Comparison of ENCODE assay signal across 28 cellular contexts in genomic region chr1:2850502-2850901, GRCh38.
"Had no signal": no experiment of that assay in that cellular context is flagged by ENCODE, and none has a peak within 500 bp of the region (broad histone marks: within the 10 kb centered on the region; RNA-seq: fewer than 3 reads in every experiment).

No MANE protein-coding gene starts in this region.

- H3K4me1 Mint-ChIP-seq: activated CD8-positive, alpha-beta memory T cell treated with anti-CD3 and anti-CD28 coated beads, Interleukin-2, amount 10 ng/mL, durations not matched to agents 7 days and 5 days; central memory CD8-positive, alpha-beta T cell had no signal

- H3K27me3 Mint-ChIP-seq: activated CD4-positive, alpha-beta T cell treated with anti-CD3 and anti-CD28 coated beads for 36 hours; activated CD4-positive, alpha-beta T cell treated with anti-CD3 and anti-CD28 coated beads, Interleukin-2, amount 10 ng/mL, durations not matched to agents 24 days and 14 days; activated CD8-positive, alpha-beta memory T cell treated with anti-CD3 and anti-CD28 coated beads, Interleukin-2, amount 10 ng/mL, durations not matched to agents 7 days and 5 days had no signal

- H3K36me3 Mint-ChIP-seq: activated CD4-positive, alpha-beta memory T cell treated with anti-CD3 and anti-CD28 coated beads for 36 hours; activated CD8-positive, alpha-beta memory T cell treated with anti-CD3 and anti-CD28 coated beads, Interleukin-2, amount 10 ng/mL, durations not matched to agents 7 days and 5 days; activated naive CD8-positive, alpha-beta T cell had no signal

- DNase-seq: activated CD4-positive, alpha-beta memory T cell treated with anti-CD3 and anti-CD28 coated beads for 36 hours; activated CD4-positive, alpha-beta T cell treated with anti-CD3 and anti-CD28 coated beads for 36 hours; activated CD4-positive, alpha-beta T cell treated with anti-CD3 and anti-CD28 coated beads, Interleukin-2, amount 10 ng/mL, durations not matched to agents 24 days and 14 days; activated CD4-positive, CD25-positive, alpha-beta regulatory T cell; activated CD4-positive, CD25-positive, alpha-beta regulatory T cell treated with anti-CD3 and anti-CD28 coated beads, Interleukin-2, amount 50 U/mL, for 72 hours; activated CD8-positive, alpha-beta memory T cell treated with anti-CD3 and anti-CD28 coated beads, Interleukin-2, amount 10 ng/mL, durations not matched to agents 7 days and 5 days; activated CD8-positive, alpha-beta memory T cell treated with anti-CD3 and anti-CD28 coated beads, Interleukin-2, amount 50 U/mL, for 4 hours; activated CD8-positive, alpha-beta T cell treated with anti-CD3 and anti-CD28 coated beads, Interleukin-2, amount 10 ng/mL, durations not matched to agents 7 days and 5 days; activated gamma-delta T cell; activated naive CD4-positive, alpha-beta T cell; activated naive CD4-positive, alpha-beta T cell treated with anti-CD3 and anti-CD28 coated beads, Interleukin-2, amount 50 U/mL, for 16 hours; activated T-cell treated with anti-CD3 and anti-CD28 coated beads for 4 hours; activated T-cell treated with anti-CD3 and anti-CD28 coated beads, Interleukin-2, amount 50 U/mL, for 24 hours; activated T-cell treated with anti-CD3 and anti-CD28 coated beads, Interleukin-2, amount 50 U/mL, for 72 hours; amniotic stem cell; anterior cingulate cortex; brain microvascular endothelial cell; cortex of kidney; dermis blood vessel endothelial cell; effector CD8-positive, alpha-beta T cell; esophagus squamous epithelium; foreskin melanocyte; T-helper 1 cell; T-helper 2 cell had no signal

- H3K36me3 ChIP-seq: brain microvascular endothelial cell, esophagus squamous epithelium, gastroesophageal sphincter had no signal

- H3K27ac ChIP-seq: brain microvascular endothelial cell, epithelial cell of prostate, esophagus squamous epithelium, gastroesophageal sphincter had no signal

- H3K9me3 ChIP-seq: esophagus squamous epithelium had no signal

- H3K4me1 ChIP-seq: esophagus squamous epithelium, gastroesophageal sphincter had no signal

- H3K4me3 ChIP-seq: esophagus squamous epithelium, gastroesophageal sphincter had no signal

- H3K9me3 Mint-ChIP-seq: activated CD4-positive, alpha-beta memory T cell treated with anti-CD3 and anti-CD28 coated beads for 36 hours; activated CD4-positive, alpha-beta T cell treated with anti-CD3 and anti-CD28 coated beads, Interleukin-2, amount 10 ng/mL, durations not matched to agents 24 days and 14 days; activated T-cell treated with anti-CD3 and anti-CD28 coated beads, Interleukin-2, amount 50 U/mL, for 24 hours; activated T-cell treated with anti-CD3 and anti-CD28 coated beads, Interleukin-2, amount 50 U/mL, for 72 hours; central memory CD8-positive, alpha-beta T cell had no signal

- ATAC-seq: activated CD4-positive, alpha-beta T cell treated with anti-CD3 and anti-CD28 coated beads for 36 hours; activated CD8-positive, alpha-beta memory T cell treated with anti-CD3 and anti-CD28 coated beads, Interleukin-2, amount 10 ng/mL, durations not matched to agents 7 days and 5 days; activated CD8-positive, alpha-beta T cell treated with anti-CD3 and anti-CD28 coated beads, Interleukin-2, amount 10 ng/mL, durations not matched to agents 7 days and 5 days; activated T-cell treated with anti-CD3 and anti-CD28 coated beads, Interleukin-2, amount 50 U/mL, for 72 hours; gastroesophageal sphincter had no signal

- H3K4me3 Mint-ChIP-seq: activated CD4-positive, alpha-beta memory T cell treated with anti-CD3 and anti-CD28 coated beads for 36 hours; activated CD4-positive, alpha-beta T cell treated with anti-CD3 and anti-CD28 coated beads for 36 hours; activated CD4-positive, alpha-beta T cell treated with anti-CD3 and anti-CD28 coated beads, Interleukin-2, amount 10 ng/mL, durations not matched to agents 24 days and 14 days; activated CD8-positive, alpha-beta memory T cell treated with anti-CD3 and anti-CD28 coated beads, Interleukin-2, amount 10 ng/mL, durations not matched to agents 7 days and 5 days; activated CD8-positive, alpha-beta T cell treated with anti-CD3 and anti-CD28 coated beads, Interleukin-2, amount 10 ng/mL, durations not matched to agents 7 days and 5 days; activated naive CD8-positive, alpha-beta T cell; activated T-cell treated with anti-CD3 and anti-CD28 coated beads, Interleukin-2, amount 50 U/mL, for 24 hours; activated T-cell treated with anti-CD3 and anti-CD28 coated beads, Interleukin-2, amount 50 U/mL, for 72 hours; central memory CD8-positive, alpha-beta T cell had no signal

- H3K27me3 ChIP-seq: brain microvascular endothelial cell had no signal

- H3K27ac Mint-ChIP-seq: activated CD4-positive, alpha-beta memory T cell treated with anti-CD3 and anti-CD28 coated beads for 36 hours; activated CD4-positive, alpha-beta T cell treated with anti-CD3 and anti-CD28 coated beads for 36 hours; activated CD4-positive, alpha-beta T cell treated with anti-CD3 and anti-CD28 coated beads, Interleukin-2, amount 10 ng/mL, durations not matched to agents 24 days and 14 days; activated CD8-positive, alpha-beta memory T cell treated with anti-CD3 and anti-CD28 coated beads, Interleukin-2, amount 10 ng/mL, durations not matched to agents 7 days and 5 days; activated CD8-positive, alpha-beta T cell treated with anti-CD3 and anti-CD28 coated beads, Interleukin-2, amount 10 ng/mL, durations not matched to agents 7 days and 5 days; activated naive CD8-positive, alpha-beta T cell; activated T-cell treated with anti-CD3 and anti-CD28 coated beads, Interleukin-2, amount 50 U/mL, for 24 hours; activated T-cell treated with anti-CD3 and anti-CD28 coated beads, Interleukin-2, amount 50 U/mL, for 72 hours had no signal
